10 cellular contexts compared by ENCODE assay signal in genomic region chr18:68840554-68841263, GRCh38. TPM values are rescaled to one million over a fixed set of nuclear protein-coding genes. Genes with fewer than 3 reads are reported as not detected.
DNase-seq lines count a peak whose midpoint lies in the region; ATAC-seq and TF ChIP-seq lines count a peak whose summit lies in the region.
"Had no signal": no experiment of that assay in that cellular context is flagged by ENCODE, and none has a peak within 500 bp of the region (broad histone marks: within the 10 kb centered on the region; RNA-seq: fewer than 3 reads in every experiment).

No MANE protein-coding gene starts in this region.

- H3K4me2 ChIP-seq in GM23338 (no peak overlapping the region), trophoblast cell (ENCODE audit: low read length) (no peak overlapping the region)

- no peaks in the 10 kb centered on the region for H3K9me3 Mint-ChIP-seq in GM23338
- H3K9me3 Mint-ChIP-seq: stimulated activated effector memory CD8-positive, alpha-beta T cell treated with anti-CD3 and anti-CD28 coated beads, Interleukin-12 subunit alpha, Interleukin-12 subunit beta, amount 100 ng/mL, for 72 hours had no signal

- no peak overlapping the region for H3K18ac ChIP-seq in trophoblast cell (ENCODE audit: low read length)

- H3K36me3 ChIP-seq in GM23338 (ENCODE audit: insufficient read depth) (no peaks in the 10 kb centered on the region), Panc1 (ENCODE audit: control insufficient read depth, insufficient read depth, low read length) (no peaks in the 10 kb centered on the region), trophoblast cell (ENCODE audit: control insufficient read depth in 1 of 2, insufficient read depth in 2 of 2, low read length in 2 of 2) (peaks cover 0 to 1% of the 10 kb centered on the region in 2 experiments)

- no peak for ATAC-seq in GM23338
- no peak for ATAC-seq in Panc1
- ATAC-seq in GM18909 (IDR thresholded peaks at IDR 0.05; ENCODE audit: poor library complexity, unreplicated experiment) = no peak
- ATAC-seq: stimulated activated effector memory CD8-positive, alpha-beta T cell treated with anti-CD3 and anti-CD28 coated beads, Interleukin-12 subunit alpha, Interleukin-12 subunit beta, amount 100 ng/mL, for 72 hours had no signal

- no peak overlapping the region for H2BK120ac ChIP-seq in trophoblast cell (ENCODE audit: insufficient read depth, low read length, poor library complexity)

- H3K4me1 ChIP-seq in GM23338 (ENCODE audit: insufficient read depth) (0 out of 2 replicates have a peak, but pooled peaks cover 6% of the 10 kb centered on the region), Panc1 (ENCODE audit: control insufficient read depth, insufficient read depth, low read length) (no peaks in the 10 kb centered on the region), trophoblast cell (ENCODE audit: control insufficient read depth in 1 of 2, insufficient read depth in 2 of 2, low read length in 2 of 2) (no peaks in the 10 kb centered on the region)

- H3F3A ChIP-seq in GM23338 (replicated peaks; ENCODE audit: low read depth) = no peaks in the 10 kb centered on the region

- H3K27ac Mint-ChIP-seq in GM23338 = peak overlapping the region; percentile 89
- H3K27ac Mint-ChIP-seq: stimulated activated effector memory CD8-positive, alpha-beta T cell treated with anti-CD3 and anti-CD28 coated beads, Interleukin-12 subunit alpha, Interleukin-12 subunit beta, amount 100 ng/mL, for 72 hours had no signal

- H3K4ac ChIP-seq in trophoblast cell (ENCODE audit: low read depth, low read length) = no peak overlapping the region

- H3K14ac ChIP-seq in trophoblast cell (ENCODE audit: low read length) = no peak overlapping the region

- H3K79me2 ChIP-seq in GM23338 (replicated peaks; ENCODE audit: insufficient read depth) = no peaks in the 10 kb centered on the region
- H3K79me2 ChIP-seq in trophoblast cell (ENCODE audit: control insufficient read depth, insufficient read depth, low read length, poor library complexity) = no peaks in the 10 kb centered on the region

- peak; percentile 30 for DNase-seq in GM23338 (ENCODE audit: low spot score)
- DNase-seq in Panc1 (ENCODE audit: low read depth, low spot score) = peak; percentile 51
- peak; percentile 97 for DNase-seq in fibroblast of peridontal ligament (ENCODE audit: extremely low read depth)
- DNase-seq in trophoblast cell = peak; percentile 4 to 54
- DNase-seq in activated naive CD4-positive, alpha-beta T cell (lab: John Stamatoyannopoulos, UW) = no peak
- no peak for DNase-seq in HuH-7.5 (ENCODE audit: low spot score)
- no peak for DNase-seq in hippocampal formation (lab: John Stamatoyannopoulos, UW)
- DNase-seq: NCI-H187 had no signal

- no peaks in the 10 kb centered on the region for H3K27me3 Mint-ChIP-seq in GM23338 (ENCODE audit: insufficient read depth, low read depth, poor library complexity)

- H3K4me3 ChIP-seq in GM23338 = no peak overlapping the region
- H3K4me3 ChIP-seq in Panc1 (ENCODE audit: low read depth in 2 of 2, low read length in 2 of 2) = no peak overlapping the region
- no peak overlapping the region for H3K4me3 ChIP-seq in trophoblast cell (ENCODE audit: low read depth, low read length)

- TF ChIP-seq CTCF in GM23338 (conservative IDR thresholded peaks at IDR 0.05; ENCODE audit: low read depth in 2 of 2) (no peak), Panc1 (IDR thresholded peaks at IDR 0.05) (no peak)

- H3K9me2 ChIP-seq in GM23338 (ENCODE audit: insufficient read depth) = 0 out of 2 replicates have a peak, but pooled peaks cover 5% of the 10 kb centered on the region

- in situ Hi-C loops in Panc1 (cut with HindIII; ENCODE audit: low pct_unique_long_range_greater_than_20kb, low sequenced_read_pairs) = no loop called here

- H3K4me3 Mint-ChIP-seq in GM23338 = no peak overlapping the region
- H3K4me3 Mint-ChIP-seq: stimulated activated effector memory CD8-positive, alpha-beta T cell treated with anti-CD3 and anti-CD28 coated beads, Interleukin-12 subunit alpha, Interleukin-12 subunit beta, amount 100 ng/mL, for 72 hours had no signal

- H4K20me1 ChIP-seq in GM23338 (replicated peaks; ENCODE audit: insufficient read depth) = no peaks in the 10 kb centered on the region

- no peak overlapping the region for H2AK5ac ChIP-seq in trophoblast cell (ENCODE audit: low read length)

- H4K91ac ChIP-seq in trophoblast cell (ENCODE audit: low read depth, low read length) = no peak overlapping the region

- no peak overlapping the region for H2BK5ac ChIP-seq in trophoblast cell (ENCODE audit: low read depth, low read length, poor library complexity)

- no peaks in the 10 kb centered on the region for H3K36me3 Mint-ChIP-seq in GM23338 (ENCODE audit: low read depth)
- H3K36me3 Mint-ChIP-seq: stimulated activated effector memory CD8-positive, alpha-beta T cell treated with anti-CD3 and anti-CD28 coated beads, Interleukin-12 subunit alpha, Interleukin-12 subunit beta, amount 100 ng/mL, for 72 hours had no signal

- H3K9ac ChIP-seq in trophoblast cell (ENCODE audit: low read length) = no peak overlapping the region

- H3K27me3 ChIP-seq in GM23338 (ENCODE audit: insufficient read depth) = no peaks in the 10 kb centered on the region
- H3K27me3 ChIP-seq in Panc1 (ENCODE audit: control insufficient read depth, insufficient read depth, low read length) = no peaks in the 10 kb centered on the region
- H3K27me3 ChIP-seq in trophoblast cell (ENCODE audit: insufficient read depth, low read length) = no peaks in the 10 kb centered on the region

- peaks cover 11% of the 10 kb centered on the region; the same call in 2 of the 3 replicates for H3K4me1 Mint-ChIP-seq in GM23338
- H3K4me1 Mint-ChIP-seq: stimulated activated effector memory CD8-positive, alpha-beta T cell treated with anti-CD3 and anti-CD28 coated beads, Interleukin-12 subunit alpha, Interleukin-12 subunit beta, amount 100 ng/mL, for 72 hours had no signal

- no peak overlapping the region for H4K12ac ChIP-seq in trophoblast cell (ENCODE audit: low read depth, low read length)

- H2AFZ ChIP-seq in GM23338 (no peak overlapping the region), trophoblast cell (ENCODE audit: insufficient read depth, low read length, poor library complexity) (no peak overlapping the region)

- H3K9me3 ChIP-seq in Panc1 (ENCODE audit: control insufficient read depth, insufficient read depth, low read depth, low read length) = no peaks in the 10 kb centered on the region
- no peaks in the 10 kb centered on the region for H3K9me3 ChIP-seq in trophoblast cell (ENCODE audit: insufficient read depth, low read depth, low read length)

- no peak overlapping the region for H3K27ac ChIP-seq in GM23338 (ENCODE audit: low read depth)
- no peak overlapping the region for H3K27ac ChIP-seq in Panc1 (ENCODE audit: low read length)
- no peak overlapping the region for H3K27ac ChIP-seq in trophoblast cell (ENCODE audit: low read depth, low read length)

- no peaks in the 10 kb centered on the region for H3K79me1 ChIP-seq in trophoblast cell (ENCODE audit: low read length)

- POLR2A ChIA-PET in Panc1 (lab: Charles Lee) = no interaction called here

- intact Hi-C loops in Panc1 (cut with micrococcal nuclease; ENCODE audit: unreplicated experiment) = no loop called here

- no CpG with 5 or more reads among the region's 7 CpGs for WGBS in trophoblast cell (ENCODE audit: extremely low coverage, insufficient coverage, insufficient read length)

- H2BK12ac ChIP-seq in trophoblast cell (ENCODE audit: low read length) = no peak overlapping the region

- CTCF ChIA-PET in Panc1 (lab: Charles Lee) = no interaction called here

- no peak overlapping the region for H3K23ac ChIP-seq in trophoblast cell (ENCODE audit: low read length)

- H4K8ac ChIP-seq in trophoblast cell (ENCODE audit: low read depth, low read length) = no peak overlapping the region

- BruUV-seq in Panc1 (replicated peaks; lab: Mats Ljungman, UMichigan) = no TSS peak

TF ChIP-seq in GM23338, 12 proteins besides CTCF, POLR2A, EP300 and RAD21 (continues in another document):
- TF ChIP-seq ETS1 (IDR thresholded peaks at IDR 0.05) (no peak), STAT1 (IDR thresholded peaks at IDR 0.05; ENCODE audit: unreplicated experiment) (no peak), EZH2 (IDR thresholded peaks at IDR 0.05; ENCODE audit: low read depth, unreplicated experiment) (no peak), POLR2AphosphoS5 (IDR thresholded peaks at IDR 0.05; ENCODE audit: low read depth) (no peak), JUNB (IDR thresholded peaks at IDR 0.05; ENCODE audit: unreplicated experiment) (no peak), EZH2phosphoT487 (IDR thresholded peaks at IDR 0.05; ENCODE audit: unreplicated experiment) (no peak), ZNF331 (CRISPR knock-in tag; IDR thresholded peaks at IDR 0.05; ENCODE audit: low read depth) (no peak)

RNA-seq across cellular contexts. Expression of gene CCDC102B, which starts 42.8 kb away (rescaled TPM):
- total RNA-seq in GM23338 (2014; rRNA removed; shearing (Covaris generic)) = 0.16 and 1.3 TPM in 2 replicates
- 2.1 and 3.4 TPM in 2 replicates for polyA plus RNA-seq in GM23338 (2016; fragmentation: Nextera tagmentation; extraction: Ambion mirVana)
- 0.92 TPM for total RNA-seq in Panc1 (2021; ENCODE audit: unreplicated experiment)
- polyA plus RNA-seq in Panc1 (2012; ENCODE audit: insufficient read length) = 0.65 TPM
- polyA plus RNA-seq in trophoblast cell (2013) = 1.3 and 1.6 TPM in 2 replicates

Comparison
In these comparisons a context has a peak if more than half of its experiments do, and no peak if none do; other contexts are left out.
1. DNase-seq: peak in GM23338 (single experiment), Panc1 (single experiment), fibroblast of peridontal ligament (single experiment) and trophoblast cell (2 of 2); none in activated naive CD4-positive, alpha-beta T cell (0 of 4), HuH-7.5 (single experiment) and hippocampal formation (0 of 2).